Comparison of ENCODE assay signal across 1 cellular context in the genomic region with DNA sequence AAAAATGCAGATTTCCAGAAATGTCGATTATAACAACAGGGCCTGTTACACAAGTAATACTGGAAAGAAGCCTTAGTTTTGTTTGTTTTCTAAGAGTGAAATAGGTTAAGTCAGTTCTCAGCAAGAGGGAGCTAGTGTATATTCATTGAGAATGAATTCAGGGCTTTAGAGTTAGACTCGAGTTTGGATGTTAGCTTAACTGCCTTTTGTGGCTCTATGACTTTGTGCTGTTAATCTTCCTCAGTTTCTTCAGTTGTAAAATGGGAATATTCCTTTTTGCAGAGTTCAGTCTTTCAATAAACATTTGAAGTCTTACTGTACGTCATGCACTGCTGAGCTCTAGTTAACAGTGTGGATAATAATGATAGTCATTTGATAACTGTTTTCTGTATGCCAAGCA.
TF ChIP-seq lines count a peak whose summit lies in the region.

No MANE protein-coding gene starts in this region.

TF ChIP-seq in GM12878, 131 proteins besides CTCF, POLR2A, EP300 and RAD21:
- TF ChIP-seq CHD1 (IDR thresholded peaks at IDR 0.05; ENCODE audit: low read depth, low read length) (0 out of 2 replicates have a peak, but pooled peaks have one; percentile 51), ZZZ3 (IDR thresholded peaks at IDR 0.05; ENCODE audit: control insufficient read depth, insufficient read length, low read depth) (no peak), MTA3 (IDR thresholded peaks at IDR 0.05; ENCODE audit: borderline replicate concordance, low read length) (0 out of 2 replicates have a peak, but pooled peaks have one; percentile 33), PAX5 (IDR thresholded peaks at IDR 0.05; ENCODE audit: borderline replicate concordance, low read depth, low read length) (peak; percentile 75)
